8 cellular contexts compared by ENCODE assay signal in the genomic region with DNA sequence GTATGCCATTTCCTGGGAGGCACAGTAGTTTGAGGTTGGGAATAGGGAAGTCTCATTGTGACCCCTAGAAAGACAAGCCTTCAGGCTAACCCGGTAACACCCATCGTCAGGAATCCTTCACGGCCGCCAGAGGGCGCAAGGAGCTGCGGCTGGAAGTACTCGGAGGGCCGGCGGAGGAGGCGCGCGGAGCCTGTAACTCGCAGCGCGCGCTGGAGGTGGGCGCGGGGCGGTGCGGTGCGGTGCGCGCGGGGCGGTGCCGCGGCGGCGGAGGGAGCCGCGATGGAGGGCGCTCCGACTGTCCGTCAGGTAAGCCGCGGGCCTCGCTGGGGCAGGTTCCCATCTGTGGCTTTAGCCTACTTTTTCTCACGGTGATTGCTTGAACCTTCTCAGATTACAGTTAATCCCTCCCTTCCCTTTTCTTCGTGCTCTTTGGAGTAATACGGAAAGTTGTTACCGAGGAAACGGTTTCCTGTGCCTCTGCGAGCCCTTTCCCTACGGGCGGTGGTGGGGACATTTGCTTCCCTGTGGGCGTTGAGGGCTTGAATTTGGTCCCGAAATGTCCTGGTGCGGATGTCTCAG. TPM values are rescaled to one million over a fixed set of nuclear protein-coding genes. Genes with fewer than 3 reads are reported as not detected.
DNase-seq lines count a peak whose midpoint lies in the region; ATAC-seq and TF ChIP-seq lines count a peak whose summit lies in the region.

A gene (plus strand): TSS at position 158 of the 579 bp plus-strand sequence. CDS start 122 bp downstream, at position 280.

- no peaks in the 10 kb centered on the region for H3K4me1 ChIP-seq in testis

- H3K27me3 ChIP-seq in testis = no peaks in the 10 kb centered on the region

- H3K27me3 Mint-ChIP-seq in activated naive CD4-positive, alpha-beta T cell treated with anti-CD3 and anti-CD28 coated beads, Interleukin-2, amount 10 ng/mL, durations not matched to agents 7 days and 5 days = peaks cover 6% of the 10 kb centered on the region

- WGBS in testis, 2 donors = 1% methylated on average over 13 to 47 of the region's 48 CpGs

- peak within 1 kb of the TSS; percentile 39 for H3K27ac Mint-ChIP-seq in activated naive CD4-positive, alpha-beta T cell treated with anti-CD3 and anti-CD28 coated beads, Interleukin-2, amount 10 ng/mL, durations not matched to agents 7 days and 5 days

- peaks cover 7% of the 10 kb centered on the region for H3K4me1 Mint-ChIP-seq in activated naive CD4-positive, alpha-beta T cell treated with anti-CD3 and anti-CD28 coated beads, Interleukin-2, amount 10 ng/mL, durations not matched to agents 7 days and 5 days

- H3K9me3 Mint-ChIP-seq in activated naive CD4-positive, alpha-beta T cell treated with anti-CD3 and anti-CD28 coated beads, Interleukin-2, amount 10 ng/mL, durations not matched to agents 7 days and 5 days = no peaks in the 10 kb centered on the region

- peak within 1 kb of the TSS; percentile 72 for H3K4me3 Mint-ChIP-seq in activated naive CD4-positive, alpha-beta T cell treated with anti-CD3 and anti-CD28 coated beads, Interleukin-2, amount 10 ng/mL, durations not matched to agents 7 days and 5 days

- DNase-seq in NAMALWA (ENCODE audit: low spot score) (peak; percentile 93), SK-MEL-5 (ENCODE audit: low read depth, low spot score) (peak; percentile 90), glomerular visceral epithelial cell (ENCODE audit: extremely low spot score) (peak; percentile 90), omental fat pad (ENCODE audit: low spot score) (peak; percentile 86), testis (peak; percentile 95)
- DNase-seq in activated naive CD4-positive, alpha-beta T cell treated with anti-CD3 and anti-CD28 coated beads, Interleukin-2, amount 10 ng/mL, durations not matched to agents 7 days and 5 days = peak; percentile 88

- no peaks in the 10 kb centered on the region for H3K36me3 Mint-ChIP-seq in activated naive CD4-positive, alpha-beta T cell treated with anti-CD3 and anti-CD28 coated beads, Interleukin-2, amount 10 ng/mL, durations not matched to agents 7 days and 5 days

- TF ChIP-seq CTCF in omental fat pad (IDR thresholded peaks at IDR 0.05) (peak in 2 of 3 donors; percentile 18 to 71), testis (IDR thresholded peaks at IDR 0.05) (peak; percentile 87 to 95 (median 94))

- CTCF ChIA-PET in activated naive CD4-positive, alpha-beta T cell treated with anti-CD3 and anti-CD28 coated beads, Interleukin-2, amount 10 ng/mL, durations not matched to agents 7 days and 5 days (lab: Charles Lee) = interaction anchor here (0.6 to 1.6 kb wide), 7 partner anchors 12 to 1154 kb away, joined by 3 to 7 read pairs (median 4); a partner anchor contains a TSS

- no peak for TF ChIP-seq POLR2A in testis (IDR thresholded peaks at IDR 0.05)

- peak; percentile 93 for ATAC-seq in HG02588 (IDR thresholded peaks at IDR 0.05; ENCODE audit: unreplicated experiment)
- peak; percentile 99 for ATAC-seq in omental fat pad (ENCODE audit: low FRiP score)

- in situ Hi-C loops in SK-MEL-5 (cut with HindIII; ENCODE audit: low pct_unique_long_range_greater_than_20kb, low sequenced_read_pairs) = no loop called here

- peak within 1 kb of the TSS; percentile 49 for H3K4me3 ChIP-seq in GM08714 (ENCODE audit: low read length)
- H3K4me3 ChIP-seq in testis = peak within 1 kb of the TSS; percentile 56 to 68

- no peaks in the 10 kb centered on the region for H3K36me3 ChIP-seq in testis (ENCODE audit: low read depth, missing control alignments)

- intact Hi-C loops in testis (cut with DNase I; ENCODE audit: low total_unique reads) = no loop called here

- H3K9me3 ChIP-seq in testis = no peaks in the 10 kb centered on the region

- H3K27ac ChIP-seq in testis = peak within 1 kb of the TSS in 1 of 2 donors; percentile 18

RNA-seq across cellular contexts. Expression of the gene that starts here (rescaled TPM):
- total RNA-seq in SK-MEL-5 (2014; rRNA removed; shearing (Covaris generic)) = 4.1 and 5.2 TPM in 2 replicates
- 1.4 and 5.5 TPM in 2 replicates for polyA plus RNA-seq in SK-MEL-5 (2015; cell fraction: cytosol; rRNA removed)
- polyA plus RNA-seq in SK-MEL-5 (2015; cell fraction: nucleus; rRNA removed) = 11.9 and 13.2 TPM in 2 replicates
- total RNA-seq in omental fat pad = 10 to 100 TPM in 1 of 4 donors, 1 to 10 TPM in 3; 1.4 to 10.9 (median 4.9) TPM
- total RNA-seq in testis = 10 to 100 TPM; 24.1 to 24.3 TPM
- 45.5 TPM for polyA plus RNA-seq in testis (ENCODE audit: insufficient read depth, low read depth, low replicate concordance)
